1 cellular context compared by ENCODE assay signal in genomic region chr6:170291271-170292110, GRCh38.
A peak's percentile ranks its signal among the peaks of the same experiment; 100 is the strongest.
TF ChIP-seq lines count a peak whose summit lies in the region.

No MANE protein-coding gene starts in this region.

TF ChIP-seq in H1, 55 proteins besides CTCF, POLR2A, EP300 and RAD21:
- TF ChIP-seq BCL11A (IDR thresholded peaks at IDR 0.05; ENCODE audit: low read depth in 2 of 2, low read length in 2 of 2) (no peak), RFX5 (IDR thresholded peaks at IDR 0.05; ENCODE audit: borderline replicate concordance, low read depth, low read length) (no peak), CHD2 (IDR thresholded peaks at IDR 0.05; ENCODE audit: low read length) (no peak), CREB1 (IDR thresholded peaks at IDR 0.05) (no peak), SUZ12 (IDR thresholded peaks at IDR 0.05; ENCODE audit: low read length) (peak; percentile 17; the same call in 1 of the 2 replicates), CHD1 (IDR thresholded peaks at IDR 0.05; ENCODE audit: low read depth, low read length) (no peak), BRCA1 (IDR thresholded peaks at IDR 0.05; ENCODE audit: low read depth, low read length) (no peak), POU5F1 (IDR thresholded peaks at IDR 0.05; ENCODE audit: low read depth, low read length) (no peak), GTF2F1 (IDR thresholded peaks at IDR 0.05; ENCODE audit: borderline replicate concordance, low read depth, low read length) (no peak), SIRT6 (IDR thresholded peaks at IDR 0.05; ENCODE audit: low read length) (no peak), CTBP2 (IDR thresholded peaks at IDR 0.05; ENCODE audit: borderline replicate concordance, insufficient read depth, insufficient read length, low read length) (peak; percentile 32), SIX5 (IDR thresholded peaks at IDR 0.05; ENCODE audit: low read depth, low read length) (no peak), EZH2 (IDR thresholded peaks at IDR 0.05; ENCODE audit: low read depth, low read length, severe bottlenecking) (peak; percentile 2), RNF2 (IDR thresholded peaks at IDR 0.05; ENCODE audit: borderline replicate concordance, low read depth, low read length, missing control alignments, poor library complexity, severe bottlenecking) (no peak), TCF12 (IDR thresholded peaks at IDR 0.05; ENCODE audit: low read depth, low read length) (no peak), SRF (IDR thresholded peaks at IDR 0.05; ENCODE audit: low read depth, low read length) (no peak), SIN3A (conservative IDR thresholded peaks at IDR 0.05 in 1 of 2, IDR thresholded peaks at IDR 0.05 in 1 of 2; ENCODE audit: low read depth in 1 of 2, low read length in 2 of 2) (peak in 1 of 2 experiments; percentile 48; a peak in 1 of 4 replicates), CHD7 (IDR thresholded peaks at IDR 0.05; ENCODE audit: insufficient replicate concordance, low read length) (no peak), JUND (IDR thresholded peaks at IDR 0.05; ENCODE audit: low read length) (no peak), EGR1 (IDR thresholded peaks at IDR 0.05; ENCODE audit: borderline replicate concordance, low read depth, low read length) (peak; percentile 62; the same call in 1 of the 2 replicates), NRF1 (IDR thresholded peaks at IDR 0.05; ENCODE audit: low read depth, low read length) (no peak), MAFK (IDR thresholded peaks at IDR 0.05; ENCODE audit: low read depth, low read length) (no peak), CEBPB (IDR thresholded peaks at IDR 0.05; ENCODE audit: low read depth, low read length) (no peak), KDM5A (IDR thresholded peaks at IDR 0.05; ENCODE audit: low read length) (no peak), HDAC2 (IDR thresholded peaks at IDR 0.05; ENCODE audit: borderline replicate concordance in 1 of 2, low read depth in 2 of 2, low read length in 2 of 2) (peak in 1 of 2 experiments; percentile 32; a peak in 1 of 4 replicates), POLR2AphosphoS5 (IDR thresholded peaks at IDR 0.05; ENCODE audit: low read depth, low read length) (no peak), JUN (IDR thresholded peaks at IDR 0.05; ENCODE audit: low read depth, low read length) (no peak), PHF8 (conservative IDR thresholded peaks at IDR 0.05; ENCODE audit: low read depth, low read length) (no peak), GABPA (IDR thresholded peaks at IDR 0.05; ENCODE audit: borderline replicate concordance, insufficient read depth, low read length) (0 out of 2 replicates have a peak, but pooled peaks have one; percentile 24), RBBP5 (IDR thresholded peaks at IDR 0.05; ENCODE audit: borderline replicate concordance, low read depth, low read length) (no peak), HDAC6 (IDR thresholded peaks at IDR 0.05; ENCODE audit: low read depth, low read length) (no peak), BACH1 (IDR thresholded peaks at IDR 0.05; ENCODE audit: low read length) (no peak), TAF7 (optimal IDR thresholded peaks at IDR 0.05; ENCODE audit: borderline replicate concordance, low read depth, low read length) (no peak), NANOG (IDR thresholded peaks at IDR 0.05; ENCODE audit: insufficient read depth, low read depth, low read length, poor library complexity, severe bottlenecking) (no peak), SAP30 (IDR thresholded peaks at IDR 0.05; ENCODE audit: insufficient read depth, insufficient replicate concordance, low read length) (no peak), TEAD4 (IDR thresholded peaks at IDR 0.05; ENCODE audit: low read depth, low read length) (no peak), SP1 (IDR thresholded peaks at IDR 0.05; ENCODE audit: low read depth, low read length) (0 out of 2 replicates have a peak, but pooled peaks have one; percentile 11), FOSL1 (IDR thresholded peaks at IDR 0.05; ENCODE audit: insufficient read depth, low read depth, low read length) (0 out of 2 replicates have a peak, but pooled peaks have one; percentile 2), ZNF274 (IDR thresholded peaks at IDR 0.05; ENCODE audit: borderline replicate concordance, extremely low read depth, low read length) (no peak), YY1 (IDR thresholded peaks at IDR 0.05; ENCODE audit: low read depth, low read length) (0 out of 2 replicates have a peak, but pooled peaks have one; percentile 15), ASH2L (IDR thresholded peaks at IDR 0.05; ENCODE audit: low read length) (peak; percentile 81), KDM4A (IDR thresholded peaks at IDR 0.05; ENCODE audit: low read depth, low read length, severe bottlenecking) (peak; percentile 94), TAF1 (IDR thresholded peaks at IDR 0.05; ENCODE audit: low read depth, low read length) (no peak), SP4 (IDR thresholded peaks at IDR 0.05; ENCODE audit: low read length) (no peak), CBX8 (IDR thresholded peaks at IDR 0.05; ENCODE audit: borderline replicate concordance, low read depth, low read length) (no peak), CBX5 (IDR thresholded peaks at IDR 0.05; ENCODE audit: low read depth, low read length) (no peak)
- TF ChIP-seq, protein P1, sequence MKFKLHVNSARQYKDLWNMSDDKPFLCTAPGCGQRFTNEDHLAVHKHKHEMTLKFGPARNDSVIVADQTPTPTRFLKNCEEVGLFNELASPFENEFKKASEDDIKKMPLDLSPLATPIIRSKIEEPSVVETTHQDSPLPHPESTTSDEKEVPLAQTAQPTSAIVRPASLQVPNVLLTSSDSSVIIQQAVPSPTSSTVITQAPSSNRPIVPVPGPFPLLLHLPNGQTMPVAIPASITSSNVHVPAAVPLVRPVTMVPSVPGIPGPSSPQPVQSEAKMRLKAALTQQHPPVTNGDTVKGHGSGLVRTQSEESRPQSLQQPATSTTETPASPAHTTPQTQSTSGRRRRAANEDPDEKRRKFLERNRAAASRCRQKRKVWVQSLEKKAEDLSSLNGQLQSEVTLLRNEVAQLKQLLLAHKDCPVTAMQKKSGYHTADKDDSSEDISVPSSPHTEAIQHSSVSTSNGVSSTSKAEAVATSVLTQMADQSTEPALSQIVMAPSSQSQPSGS (IDR thresholded peaks at IDR 0.05; ENCODE audit: low read length): no peak
- TF ChIP-seq, protein P2, sequence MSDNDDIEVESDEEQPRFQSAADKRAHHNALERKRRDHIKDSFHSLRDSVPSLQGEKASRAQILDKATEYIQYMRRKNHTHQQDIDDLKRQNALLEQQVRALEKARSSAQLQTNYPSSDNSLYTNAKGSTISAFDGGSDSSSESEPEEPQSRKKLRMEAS (IDR thresholded peaks at IDR 0.05): peak; percentile 52
- TF ChIP-seq, protein P3, sequence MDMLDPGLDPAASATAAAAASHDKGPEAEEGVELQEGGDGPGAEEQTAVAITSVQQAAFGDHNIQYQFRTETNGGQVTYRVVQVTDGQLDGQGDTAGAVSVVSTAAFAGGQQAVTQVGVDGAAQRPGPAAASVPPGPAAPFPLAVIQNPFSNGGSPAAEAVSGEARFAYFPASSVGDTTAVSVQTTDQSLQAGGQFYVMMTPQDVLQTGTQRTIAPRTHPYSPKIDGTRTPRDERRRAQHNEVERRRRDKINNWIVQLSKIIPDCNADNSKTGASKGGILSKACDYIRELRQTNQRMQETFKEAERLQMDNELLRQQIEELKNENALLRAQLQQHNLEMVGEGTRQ (IDR thresholded peaks at IDR 0.05; ENCODE audit: low read length): no peak
- TF ChIP-seq, protein P4, sequence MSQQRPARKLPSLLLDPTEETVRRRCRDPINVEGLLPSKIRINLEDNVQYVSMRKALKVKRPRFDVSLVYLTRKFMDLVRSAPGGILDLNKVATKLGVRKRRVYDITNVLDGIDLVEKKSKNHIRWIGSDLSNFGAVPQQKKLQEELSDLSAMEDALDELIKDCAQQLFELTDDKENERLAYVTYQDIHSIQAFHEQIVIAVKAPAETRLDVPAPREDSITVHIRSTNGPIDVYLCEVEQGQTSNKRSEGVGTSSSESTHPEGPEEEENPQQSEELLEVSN (IDR thresholded peaks at IDR 0.05): peak; percentile 68
TF ChIP-seq in H1: peak in this region for 14.
